1 cellular context compared by ENCODE assay signal in the genomic region with DNA sequence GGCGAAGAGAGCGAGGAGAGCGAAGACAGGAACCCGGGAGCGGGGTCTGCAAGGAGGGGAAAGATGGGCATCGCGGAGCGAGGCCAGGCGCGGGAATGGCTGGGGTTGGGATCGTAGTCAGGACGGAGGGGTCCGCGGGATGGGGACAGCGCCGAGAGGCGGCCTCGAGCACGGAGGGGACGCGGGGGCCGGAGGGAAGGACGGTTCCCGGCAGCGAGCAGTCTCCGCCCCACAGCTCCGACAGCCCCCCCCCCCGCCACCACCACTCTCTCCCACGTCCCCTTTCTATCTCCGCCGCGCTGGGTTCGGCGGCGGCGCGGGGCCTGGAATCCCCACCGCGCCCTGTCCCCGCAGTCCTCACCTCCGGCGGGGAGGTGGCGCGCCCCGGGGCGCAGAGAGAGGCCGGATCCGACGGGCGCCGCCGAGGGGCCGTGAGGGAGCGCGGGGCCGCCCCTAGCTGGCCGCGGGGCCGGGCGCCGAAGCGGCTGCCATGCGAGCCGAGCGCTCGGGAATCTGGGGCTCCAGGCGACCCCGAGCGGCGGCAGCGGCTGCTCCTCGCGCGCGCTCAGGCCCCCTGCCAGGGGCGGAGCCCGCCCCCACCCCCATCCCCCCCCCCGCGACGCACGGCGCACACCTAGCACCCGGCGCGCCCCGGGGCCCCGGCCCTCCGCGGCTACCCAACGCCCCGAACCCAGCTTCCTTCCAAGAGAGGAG.
TF ChIP-seq lines count a peak whose summit lies in the region.

A gene with protein sequence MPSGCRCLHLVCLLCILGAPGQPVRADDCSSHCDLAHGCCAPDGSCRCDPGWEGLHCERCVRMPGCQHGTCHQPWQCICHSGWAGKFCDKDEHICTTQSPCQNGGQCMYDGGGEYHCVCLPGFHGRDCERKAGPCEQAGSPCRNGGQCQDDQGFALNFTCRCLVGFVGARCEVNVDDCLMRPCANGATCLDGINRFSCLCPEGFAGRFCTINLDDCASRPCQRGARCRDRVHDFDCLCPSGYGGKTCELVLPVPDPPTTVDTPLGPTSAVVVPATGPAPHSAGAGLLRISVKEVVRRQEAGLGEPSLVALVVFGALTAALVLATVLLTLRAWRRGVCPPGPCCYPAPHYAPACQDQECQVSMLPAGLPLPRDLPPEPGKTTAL (minus strand): TSS at position 515 of the 714 bp plus-strand sequence. CDS start 723 bp downstream, outside the sequence.

TF ChIP-seq in K562, 482 proteins besides CTCF, POLR2A, EP300 and RAD21 (continued from another document and continues in another):
- TF ChIP-seq, protein P1, sequence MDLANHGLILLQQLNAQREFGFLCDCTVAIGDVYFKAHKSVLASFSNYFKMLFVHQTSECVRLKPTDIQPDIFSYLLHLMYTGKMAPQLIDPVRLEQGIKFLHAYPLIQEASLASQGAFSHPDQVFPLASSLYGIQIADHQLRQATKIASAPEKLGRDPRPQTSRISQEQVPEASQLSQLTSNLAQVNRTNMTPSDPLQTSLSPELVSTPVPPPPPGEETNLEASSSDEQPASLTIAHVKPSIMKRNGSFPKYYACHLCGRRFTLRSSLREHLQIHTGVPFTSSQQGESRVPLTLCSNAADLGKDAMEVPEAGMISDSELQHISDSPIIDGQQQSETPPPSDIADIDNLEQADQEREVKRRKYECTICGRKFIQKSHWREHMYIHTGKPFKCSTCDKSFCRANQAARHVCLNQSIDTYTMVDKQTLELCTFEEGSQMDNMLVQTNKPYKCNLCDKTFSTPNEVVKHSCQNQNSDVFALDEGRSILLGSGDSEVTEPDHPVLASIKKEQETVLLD (IDR thresholded peaks at IDR 0.05) = peak; percentile 2; the same call in 1 of the 2 replicates
- TF ChIP-seq TOE1 (IDR thresholded peaks at IDR 0.05; ENCODE audit: borderline replicate concordance) (0 out of 2 replicates have a peak, but pooled peaks have one; percentile 4), TOE1 (CRISPR knock-in tag; IDR thresholded peaks at IDR 0.05; ENCODE audit: borderline replicate concordance, low read depth) (no peak), EHMT2 (IDR thresholded peaks at IDR 0.05) (no peak), HNRNPK (IDR thresholded peaks at IDR 0.05; ENCODE audit: low read depth, low read length, poor library complexity, severe bottlenecking) (peak; percentile 6), MIER1 (IDR thresholded peaks at IDR 0.05; ENCODE audit: low read depth) (peak; percentile 9; the same call in 1 of the 2 replicates), L3MBTL2 (IDR thresholded peaks at IDR 0.05) (peak; percentile 36), CHD2 (IDR thresholded peaks at IDR 0.05; ENCODE audit: low read depth, low read length) (no peak), ZBTB8A (IDR thresholded peaks at IDR 0.05; ENCODE audit: partially characterized antibody) (no peak), ZNF146 (CRISPR knock-in tag; IDR thresholded peaks at IDR 0.05; ENCODE audit: unreplicated experiment) (no peak), RBM22 (IDR thresholded peaks at IDR 0.05; ENCODE audit: low read depth, low read length, poor library complexity, severe bottlenecking) (peak; percentile 24), XRCC5 (IDR thresholded peaks at IDR 0.05; ENCODE audit: low read depth, low read length) (no peak), RBBP5 (IDR thresholded peaks at IDR 0.05; ENCODE audit: borderline replicate concordance, insufficient read depth, low read length, poor library complexity, severe bottlenecking) (peak; percentile 61), ZBTB7A (IDR thresholded peaks at IDR 0.05; ENCODE audit: borderline replicate concordance, control insufficient read depth, low read depth, low read length) (peak; percentile 51; the same call in 1 of the 2 replicates)
- TF ChIP-seq, protein P2, sequence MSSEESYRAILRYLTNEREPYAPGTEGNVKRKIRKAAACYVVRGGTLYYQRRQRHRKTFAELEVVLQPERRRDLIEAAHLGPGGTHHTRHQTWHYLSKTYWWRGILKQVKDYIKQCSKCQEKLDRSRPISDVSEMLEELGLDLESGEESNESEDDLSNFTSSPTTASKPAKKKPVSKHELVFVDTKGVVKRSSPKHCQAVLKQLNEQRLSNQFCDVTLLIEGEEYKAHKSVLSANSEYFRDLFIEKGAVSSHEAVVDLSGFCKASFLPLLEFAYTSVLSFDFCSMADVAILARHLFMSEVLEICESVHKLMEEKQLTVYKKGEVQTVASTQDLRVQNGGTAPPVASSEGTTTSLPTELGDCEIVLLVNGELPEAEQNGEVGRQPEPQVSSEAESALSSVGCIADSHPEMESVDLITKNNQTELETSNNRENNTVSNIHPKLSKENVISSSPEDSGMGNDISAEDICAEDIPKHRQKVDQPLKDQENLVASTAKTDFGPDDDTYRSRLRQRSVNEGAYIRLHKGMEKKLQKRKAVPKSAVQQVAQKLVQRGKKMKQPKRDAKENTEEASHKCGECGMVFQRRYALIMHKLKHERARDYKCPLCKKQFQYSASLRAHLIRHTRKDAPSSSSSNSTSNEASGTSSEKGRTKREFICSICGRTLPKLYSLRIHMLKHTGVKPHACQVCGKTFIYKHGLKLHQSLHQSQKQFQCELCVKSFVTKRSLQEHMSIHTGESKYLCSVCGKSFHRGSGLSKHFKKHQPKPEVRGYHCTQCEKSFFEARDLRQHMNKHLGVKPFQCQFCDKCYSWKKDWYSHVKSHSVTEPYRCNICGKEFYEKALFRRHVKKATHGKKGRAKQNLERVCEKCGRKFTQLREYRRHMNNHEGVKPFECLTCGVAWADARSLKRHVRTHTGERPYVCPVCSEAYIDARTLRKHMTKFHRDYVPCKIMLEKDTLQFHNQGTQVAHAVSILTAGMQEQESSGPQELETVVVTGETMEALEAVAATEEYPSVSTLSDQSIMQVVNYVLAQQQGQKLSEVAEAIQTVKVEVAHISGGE (CRISPR knock-in tag; IDR thresholded peaks at IDR 0.05) = no peak
- TF ChIP-seq, protein P3, sequence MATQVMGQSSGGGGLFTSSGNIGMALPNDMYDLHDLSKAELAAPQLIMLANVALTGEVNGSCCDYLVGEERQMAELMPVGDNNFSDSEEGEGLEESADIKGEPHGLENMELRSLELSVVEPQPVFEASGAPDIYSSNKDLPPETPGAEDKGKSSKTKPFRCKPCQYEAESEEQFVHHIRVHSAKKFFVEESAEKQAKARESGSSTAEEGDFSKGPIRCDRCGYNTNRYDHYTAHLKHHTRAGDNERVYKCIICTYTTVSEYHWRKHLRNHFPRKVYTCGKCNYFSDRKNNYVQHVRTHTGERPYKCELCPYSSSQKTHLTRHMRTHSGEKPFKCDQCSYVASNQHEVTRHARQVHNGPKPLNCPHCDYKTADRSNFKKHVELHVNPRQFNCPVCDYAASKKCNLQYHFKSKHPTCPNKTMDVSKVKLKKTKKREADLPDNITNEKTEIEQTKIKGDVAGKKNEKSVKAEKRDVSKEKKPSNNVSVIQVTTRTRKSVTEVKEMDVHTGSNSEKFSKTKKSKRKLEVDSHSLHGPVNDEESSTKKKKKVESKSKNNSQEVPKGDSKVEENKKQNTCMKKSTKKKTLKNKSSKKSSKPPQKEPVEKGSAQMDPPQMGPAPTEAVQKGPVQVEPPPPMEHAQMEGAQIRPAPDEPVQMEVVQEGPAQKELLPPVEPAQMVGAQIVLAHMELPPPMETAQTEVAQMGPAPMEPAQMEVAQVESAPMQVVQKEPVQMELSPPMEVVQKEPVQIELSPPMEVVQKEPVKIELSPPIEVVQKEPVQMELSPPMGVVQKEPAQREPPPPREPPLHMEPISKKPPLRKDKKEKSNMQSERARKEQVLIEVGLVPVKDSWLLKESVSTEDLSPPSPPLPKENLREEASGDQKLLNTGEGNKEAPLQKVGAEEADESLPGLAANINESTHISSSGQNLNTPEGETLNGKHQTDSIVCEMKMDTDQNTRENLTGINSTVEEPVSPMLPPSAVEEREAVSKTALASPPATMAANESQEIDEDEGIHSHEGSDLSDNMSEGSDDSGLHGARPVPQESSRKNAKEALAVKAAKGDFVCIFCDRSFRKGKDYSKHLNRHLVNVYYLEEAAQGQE (CRISPR knock-in tag; IDR thresholded peaks at IDR 0.05; ENCODE audit: low read depth) = no peak
- TF ChIP-seq, protein P4, sequence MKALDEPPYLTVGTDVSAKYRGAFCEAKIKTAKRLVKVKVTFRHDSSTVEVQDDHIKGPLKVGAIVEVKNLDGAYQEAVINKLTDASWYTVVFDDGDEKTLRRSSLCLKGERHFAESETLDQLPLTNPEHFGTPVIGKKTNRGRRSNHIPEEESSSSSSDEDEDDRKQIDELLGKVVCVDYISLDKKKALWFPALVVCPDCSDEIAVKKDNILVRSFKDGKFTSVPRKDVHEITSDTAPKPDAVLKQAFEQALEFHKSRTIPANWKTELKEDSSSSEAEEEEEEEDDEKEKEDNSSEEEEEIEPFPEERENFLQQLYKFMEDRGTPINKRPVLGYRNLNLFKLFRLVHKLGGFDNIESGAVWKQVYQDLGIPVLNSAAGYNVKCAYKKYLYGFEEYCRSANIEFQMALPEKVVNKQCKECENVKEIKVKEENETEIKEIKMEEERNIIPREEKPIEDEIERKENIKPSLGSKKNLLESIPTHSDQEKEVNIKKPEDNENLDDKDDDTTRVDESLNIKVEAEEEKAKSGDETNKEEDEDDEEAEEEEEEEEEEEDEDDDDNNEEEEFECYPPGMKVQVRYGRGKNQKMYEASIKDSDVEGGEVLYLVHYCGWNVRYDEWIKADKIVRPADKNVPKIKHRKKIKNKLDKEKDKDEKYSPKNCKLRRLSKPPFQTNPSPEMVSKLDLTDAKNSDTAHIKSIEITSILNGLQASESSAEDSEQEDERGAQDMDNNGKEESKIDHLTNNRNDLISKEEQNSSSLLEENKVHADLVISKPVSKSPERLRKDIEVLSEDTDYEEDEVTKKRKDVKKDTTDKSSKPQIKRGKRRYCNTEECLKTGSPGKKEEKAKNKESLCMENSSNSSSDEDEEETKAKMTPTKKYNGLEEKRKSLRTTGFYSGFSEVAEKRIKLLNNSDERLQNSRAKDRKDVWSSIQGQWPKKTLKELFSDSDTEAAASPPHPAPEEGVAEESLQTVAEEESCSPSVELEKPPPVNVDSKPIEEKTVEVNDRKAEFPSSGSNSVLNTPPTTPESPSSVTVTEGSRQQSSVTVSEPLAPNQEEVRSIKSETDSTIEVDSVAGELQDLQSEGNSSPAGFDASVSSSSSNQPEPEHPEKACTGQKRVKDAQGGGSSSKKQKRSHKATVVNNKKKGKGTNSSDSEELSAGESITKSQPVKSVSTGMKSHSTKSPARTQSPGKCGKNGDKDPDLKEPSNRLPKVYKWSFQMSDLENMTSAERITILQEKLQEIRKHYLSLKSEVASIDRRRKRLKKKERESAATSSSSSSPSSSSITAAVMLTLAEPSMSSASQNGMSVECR (CRISPR knock-in tag; IDR thresholded peaks at IDR 0.05) = peak; percentile 49; the same call in 1 of the 2 replicates
- TF ChIP-seq, protein P5, sequence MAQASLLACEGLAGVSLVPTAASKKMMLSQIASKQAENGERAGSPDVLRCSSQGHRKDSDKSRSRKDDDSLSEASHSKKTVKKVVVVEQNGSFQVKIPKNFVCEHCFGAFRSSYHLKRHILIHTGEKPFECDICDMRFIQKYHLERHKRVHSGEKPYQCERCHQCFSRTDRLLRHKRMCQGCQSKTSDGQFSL (CRISPR knock-in tag; IDR thresholded peaks at IDR 0.05) = peak; percentile 79
- TF ChIP-seq, protein P5 (tag; IDR thresholded peaks at IDR 0.05) = 0 out of 4 replicates have a peak, but pooled peaks of 1 of the 2 experiments have one; percentile 68
- TF ChIP-seq, protein P6, sequence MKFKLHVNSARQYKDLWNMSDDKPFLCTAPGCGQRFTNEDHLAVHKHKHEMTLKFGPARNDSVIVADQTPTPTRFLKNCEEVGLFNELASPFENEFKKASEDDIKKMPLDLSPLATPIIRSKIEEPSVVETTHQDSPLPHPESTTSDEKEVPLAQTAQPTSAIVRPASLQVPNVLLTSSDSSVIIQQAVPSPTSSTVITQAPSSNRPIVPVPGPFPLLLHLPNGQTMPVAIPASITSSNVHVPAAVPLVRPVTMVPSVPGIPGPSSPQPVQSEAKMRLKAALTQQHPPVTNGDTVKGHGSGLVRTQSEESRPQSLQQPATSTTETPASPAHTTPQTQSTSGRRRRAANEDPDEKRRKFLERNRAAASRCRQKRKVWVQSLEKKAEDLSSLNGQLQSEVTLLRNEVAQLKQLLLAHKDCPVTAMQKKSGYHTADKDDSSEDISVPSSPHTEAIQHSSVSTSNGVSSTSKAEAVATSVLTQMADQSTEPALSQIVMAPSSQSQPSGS (CRISPR knock-in tag; IDR thresholded peaks at IDR 0.05) = no peak
- TF ChIP-seq, protein P7, sequence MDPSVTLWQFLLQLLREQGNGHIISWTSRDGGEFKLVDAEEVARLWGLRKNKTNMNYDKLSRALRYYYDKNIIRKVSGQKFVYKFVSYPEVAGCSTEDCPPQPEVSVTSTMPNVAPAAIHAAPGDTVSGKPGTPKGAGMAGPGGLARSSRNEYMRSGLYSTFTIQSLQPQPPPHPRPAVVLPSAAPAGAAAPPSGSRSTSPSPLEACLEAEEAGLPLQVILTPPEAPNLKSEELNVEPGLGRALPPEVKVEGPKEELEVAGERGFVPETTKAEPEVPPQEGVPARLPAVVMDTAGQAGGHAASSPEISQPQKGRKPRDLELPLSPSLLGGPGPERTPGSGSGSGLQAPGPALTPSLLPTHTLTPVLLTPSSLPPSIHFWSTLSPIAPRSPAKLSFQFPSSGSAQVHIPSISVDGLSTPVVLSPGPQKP (CRISPR knock-in tag; IDR thresholded peaks at IDR 0.05) = no peak
